In the genomic region with DNA sequence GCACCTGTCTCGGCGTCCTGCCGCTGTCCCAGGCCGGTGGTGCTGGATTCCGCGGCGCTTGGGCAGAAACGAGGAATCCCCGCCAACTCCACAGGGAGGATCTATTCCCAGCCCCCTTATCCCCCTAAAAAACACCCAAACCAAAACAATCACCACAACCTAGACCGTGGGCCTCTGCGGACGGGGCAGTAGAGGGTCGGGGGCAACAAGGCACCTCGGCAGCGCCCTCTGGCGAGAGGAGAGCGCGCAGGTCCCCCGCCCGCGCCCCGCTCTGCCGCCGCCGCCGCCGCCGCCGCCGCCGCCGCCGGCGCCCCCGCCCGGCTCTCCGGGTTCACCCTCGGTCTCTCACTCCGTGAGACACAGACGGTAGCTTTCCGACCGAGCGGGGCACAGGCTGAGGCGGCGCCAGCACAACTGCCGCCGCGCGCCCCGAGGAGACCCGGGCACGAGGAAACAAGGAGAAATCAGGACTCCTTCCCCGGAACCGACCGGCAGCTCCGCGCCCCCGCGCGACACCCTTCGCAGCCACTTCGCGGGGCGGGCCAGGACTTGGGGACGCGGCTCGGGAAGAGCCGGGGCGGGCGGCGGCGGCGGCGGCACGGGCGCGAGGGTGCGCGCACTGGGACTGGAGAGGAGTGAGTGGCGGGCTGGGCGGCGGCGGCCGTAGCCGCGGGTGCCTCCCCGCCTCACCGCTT, we compare ENCODE assay signal across 1 cellular context.
TF ChIP-seq lines count a peak whose summit lies in the region.

Gene SLC35F1 (plus strand): TSS at position 360 of the 695 bp plus-strand sequence.

TF ChIP-seq in HepG2, 621 proteins besides CTCF, POLR2A, EP300 and RAD21 (continued from another document and continues in another):
- TF ChIP-seq ARID4A (CRISPR knock-in tag; IDR thresholded peaks at IDR 0.05; ENCODE audit: borderline replicate concordance), result 0 out of 2 replicates have a peak, but pooled peaks have one; percentile 26
- no peak for TF ChIP-seq SMC3 (IDR thresholded peaks at IDR 0.05; ENCODE audit: low read length)
- TF ChIP-seq ELK4 (CRISPR knock-in tag; IDR thresholded peaks at IDR 0.05; ENCODE audit: borderline replicate concordance), result no peak
- no peak for TF ChIP-seq PRMT3 (CRISPR knock-in tag; IDR thresholded peaks at IDR 0.05; ENCODE audit: borderline replicate concordance, low read depth)
- TF ChIP-seq SYNCRIP (IDR thresholded peaks at IDR 0.05; ENCODE audit: insufficient read depth, low read depth, low read length), result no peak
- TF ChIP-seq ZNF160 (CRISPR knock-in tag; IDR thresholded peaks at IDR 0.05), result no peak; the same call in 1 of the 2 replicates
- TF ChIP-seq ZNF383 (CRISPR knock-in tag; IDR thresholded peaks at IDR 0.05; ENCODE audit: borderline replicate concordance), result no peak
- peak; percentile 51; the same call in 1 of the 2 replicates for TF ChIP-seq POGK (CRISPR knock-in tag; conservative IDR thresholded peaks at IDR 0.05)
- TF ChIP-seq ZNF619 (CRISPR knock-in tag; IDR thresholded peaks at IDR 0.05), result no peak
- TF ChIP-seq GABPA (IDR thresholded peaks at IDR 0.05; ENCODE audit: low read depth, low read length), result no peak
- no peak for TF ChIP-seq GABPA (CRISPR knock-in tag; IDR thresholded peaks at IDR 0.05; ENCODE audit: low read depth)
- no peak for TF ChIP-seq NR2F6 (IDR thresholded peaks at IDR 0.05)
- TF ChIP-seq NR2F6 (CRISPR knock-in tag; IDR thresholded peaks at IDR 0.05), result no peak
- TF ChIP-seq CBX1 (IDR thresholded peaks at IDR 0.05; ENCODE audit: low read depth), result no peak
- 0 out of 2 replicates have a peak, but pooled peaks have one; percentile 3 for TF ChIP-seq MTA1 (CRISPR knock-in tag; IDR thresholded peaks at IDR 0.05; ENCODE audit: borderline replicate concordance)
- no peak for TF ChIP-seq ZNF567 (CRISPR knock-in tag; IDR thresholded peaks at IDR 0.05; ENCODE audit: borderline replicate concordance)
- TF ChIP-seq, protein P1, sequence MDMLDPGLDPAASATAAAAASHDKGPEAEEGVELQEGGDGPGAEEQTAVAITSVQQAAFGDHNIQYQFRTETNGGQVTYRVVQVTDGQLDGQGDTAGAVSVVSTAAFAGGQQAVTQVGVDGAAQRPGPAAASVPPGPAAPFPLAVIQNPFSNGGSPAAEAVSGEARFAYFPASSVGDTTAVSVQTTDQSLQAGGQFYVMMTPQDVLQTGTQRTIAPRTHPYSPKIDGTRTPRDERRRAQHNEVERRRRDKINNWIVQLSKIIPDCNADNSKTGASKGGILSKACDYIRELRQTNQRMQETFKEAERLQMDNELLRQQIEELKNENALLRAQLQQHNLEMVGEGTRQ (IDR thresholded peaks at IDR 0.05; ENCODE audit: low read depth, low read length), result no peak
- TF ChIP-seq, protein P1 (CRISPR knock-in tag; IDR thresholded peaks at IDR 0.05; ENCODE audit: borderline replicate concordance), result no peak
- no peak for TF ChIP-seq ARID3A (IDR thresholded peaks at IDR 0.05; ENCODE audit: low read depth, low read length)
- no peak for TF ChIP-seq ATF7 (IDR thresholded peaks at IDR 0.05)
- no peak for TF ChIP-seq ATF7 (CRISPR knock-in tag; IDR thresholded peaks at IDR 0.05)
- TF ChIP-seq NCOR1 (IDR thresholded peaks at IDR 0.05; ENCODE audit: borderline replicate concordance, low read length), result no peak
- 0 out of 3 replicates have a peak, but pooled peaks have one; percentile 33 for TF ChIP-seq MXI1 (IDR thresholded peaks at IDR 0.05; ENCODE audit: borderline replicate concordance, low read depth, low read length)
- TF ChIP-seq, protein P2, sequence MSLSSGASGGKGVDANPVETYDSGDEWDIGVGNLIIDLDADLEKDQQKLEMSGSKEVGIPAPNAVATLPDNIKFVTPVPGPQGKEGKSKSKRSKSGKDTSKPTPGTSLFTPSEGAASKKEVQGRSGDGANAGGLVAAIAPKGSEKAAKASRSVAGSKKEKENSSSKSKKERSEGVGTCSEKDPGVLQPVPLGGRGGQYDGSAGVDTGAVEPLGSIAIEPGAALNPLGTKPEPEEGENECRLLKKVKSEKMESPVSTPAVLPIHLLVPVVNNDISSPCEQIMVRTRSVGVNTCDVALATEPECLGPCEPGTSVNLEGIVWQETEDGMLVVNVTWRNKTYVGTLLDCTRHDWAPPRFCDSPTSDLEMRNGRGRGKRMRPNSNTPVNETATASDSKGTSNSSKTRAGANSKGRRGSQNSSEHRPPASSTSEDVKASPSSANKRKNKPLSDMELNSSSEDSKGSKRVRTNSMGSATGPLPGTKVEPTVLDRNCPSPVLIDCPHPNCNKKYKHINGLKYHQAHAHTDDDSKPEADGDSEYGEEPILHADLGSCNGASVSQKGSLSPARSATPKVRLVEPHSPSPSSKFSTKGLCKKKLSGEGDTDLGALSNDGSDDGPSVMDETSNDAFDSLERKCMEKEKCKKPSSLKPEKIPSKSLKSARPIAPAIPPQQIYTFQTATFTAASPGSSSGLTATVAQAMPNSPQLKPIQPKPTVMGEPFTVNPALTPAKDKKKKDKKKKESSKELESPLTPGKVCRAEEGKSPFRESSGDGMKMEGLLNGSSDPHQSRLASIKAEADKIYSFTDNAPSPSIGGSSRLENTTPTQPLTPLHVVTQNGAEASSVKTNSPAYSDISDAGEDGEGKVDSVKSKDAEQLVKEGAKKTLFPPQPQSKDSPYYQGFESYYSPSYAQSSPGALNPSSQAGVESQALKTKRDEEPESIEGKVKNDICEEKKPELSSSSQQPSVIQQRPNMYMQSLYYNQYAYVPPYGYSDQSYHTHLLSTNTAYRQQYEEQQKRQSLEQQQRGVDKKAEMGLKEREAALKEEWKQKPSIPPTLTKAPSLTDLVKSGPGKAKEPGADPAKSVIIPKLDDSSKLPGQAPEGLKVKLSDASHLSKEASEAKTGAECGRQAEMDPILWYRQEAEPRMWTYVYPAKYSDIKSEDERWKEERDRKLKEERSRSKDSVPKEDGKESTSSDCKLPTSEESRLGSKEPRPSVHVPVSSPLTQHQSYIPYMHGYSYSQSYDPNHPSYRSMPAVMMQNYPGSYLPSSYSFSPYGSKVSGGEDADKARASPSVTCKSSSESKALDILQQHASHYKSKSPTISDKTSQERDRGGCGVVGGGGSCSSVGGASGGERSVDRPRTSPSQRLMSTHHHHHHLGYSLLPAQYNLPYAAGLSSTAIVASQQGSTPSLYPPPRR (CRISPR knock-in tag; IDR thresholded peaks at IDR 0.05; ENCODE audit: borderline replicate concordance), result no peak
- no peak for TF ChIP-seq ZNF431 (CRISPR knock-in tag; IDR thresholded peaks at IDR 0.05; ENCODE audit: borderline replicate concordance, low read depth)
- 0 out of 2 replicates have a peak, but pooled peaks have one; percentile 17 for TF ChIP-seq BRCA1 (CRISPR knock-in tag; IDR thresholded peaks at IDR 0.05)
- TF ChIP-seq TBX2 (CRISPR knock-in tag; IDR thresholded peaks at IDR 0.05; ENCODE audit: borderline replicate concordance), result no peak
- 0 out of 2 replicates have a peak, but pooled peaks have one; percentile 29 for TF ChIP-seq ZNF761 (CRISPR knock-in tag; conservative IDR thresholded peaks at IDR 0.05)
- TF ChIP-seq, protein P3, sequence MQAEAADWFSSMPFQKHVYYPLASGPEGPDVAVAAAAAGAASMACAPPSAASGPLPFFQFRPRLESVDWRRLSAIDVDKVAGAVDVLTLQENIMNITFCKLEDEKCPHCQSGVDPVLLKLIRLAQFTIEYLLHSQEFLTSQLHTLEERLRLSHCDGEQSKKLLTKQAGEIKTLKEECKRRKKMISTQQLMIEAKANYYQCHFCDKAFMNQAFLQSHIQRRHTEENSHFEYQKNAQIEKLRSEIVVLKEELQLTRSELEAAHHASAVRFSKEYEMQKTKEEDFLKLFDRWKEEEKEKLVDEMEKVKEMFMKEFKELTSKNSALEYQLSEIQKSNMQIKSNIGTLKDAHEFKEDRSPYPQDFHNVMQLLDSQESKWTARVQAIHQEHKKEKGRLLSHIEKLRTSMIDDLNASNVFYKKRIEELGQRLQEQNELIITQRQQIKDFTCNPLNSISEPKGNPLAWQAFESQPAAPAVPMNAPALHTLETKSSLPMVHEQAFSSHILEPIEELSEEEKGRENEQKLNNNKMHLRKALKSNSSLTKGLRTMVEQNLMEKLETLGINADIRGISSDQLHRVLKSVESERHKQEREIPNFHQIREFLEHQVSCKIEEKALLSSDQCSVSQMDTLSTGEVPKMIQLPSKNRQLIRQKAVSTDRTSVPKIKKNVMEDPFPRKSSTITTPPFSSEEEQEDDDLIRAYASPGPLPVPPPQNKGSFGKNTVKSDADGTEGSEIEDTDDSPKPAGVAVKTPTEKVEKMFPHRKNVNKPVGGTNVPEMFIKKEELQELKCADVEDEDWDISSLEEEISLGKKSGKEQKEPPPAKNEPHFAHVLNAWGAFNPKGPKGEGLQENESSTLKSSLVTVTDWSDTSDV (CRISPR knock-in tag; IDR thresholded peaks at IDR 0.05), result no peak
